Comparison of ENCODE assay signal across 11 cellular contexts in the genomic region with DNA sequence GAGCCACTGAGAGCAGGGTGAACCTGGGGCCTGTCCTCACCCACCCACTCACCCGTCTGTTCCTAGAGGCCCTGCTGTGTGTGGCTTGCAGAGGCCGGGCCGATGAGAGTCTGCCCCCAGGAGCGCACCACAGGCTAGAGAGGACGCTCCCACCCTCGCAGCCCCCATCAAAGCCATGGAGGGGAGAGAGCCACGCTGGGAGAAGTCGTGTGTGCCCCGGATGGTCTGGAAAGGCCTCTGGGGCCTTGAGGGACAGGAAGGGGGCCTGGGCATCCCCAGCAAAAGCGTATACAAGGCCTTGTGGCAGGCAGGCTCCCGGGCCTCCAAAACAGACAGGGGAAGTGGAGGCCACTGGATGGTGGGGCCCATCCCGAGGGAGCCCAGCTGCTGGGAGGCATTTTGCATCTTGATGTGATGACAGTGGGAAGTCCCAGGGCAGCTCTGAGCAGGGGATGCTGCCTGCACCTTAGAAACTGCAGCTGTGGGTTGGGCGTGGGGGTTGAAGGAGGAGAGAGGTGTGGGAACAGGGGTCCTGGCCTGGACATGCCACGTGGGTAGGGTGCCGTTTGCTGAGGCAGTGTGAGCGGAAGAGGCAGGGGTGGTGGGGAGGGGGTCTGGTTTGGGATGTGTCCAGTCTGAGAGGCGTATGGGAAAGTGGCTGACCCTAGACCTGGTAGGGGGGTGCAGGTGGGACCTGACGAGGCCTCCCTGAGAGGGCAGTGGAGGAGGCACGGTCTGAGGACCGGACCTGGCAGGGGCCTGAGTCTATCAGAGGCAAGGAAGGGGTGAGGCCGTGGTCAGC. TPM values are rescaled to one million over a fixed set of nuclear protein-coding genes. Genes with fewer than 3 reads are reported as not detected.
DNase-seq lines count a peak whose midpoint lies in the region; ATAC-seq, FAIRE-seq and TF ChIP-seq lines count a peak whose summit lies in the region.
"Had no signal": no experiment of that assay in that cellular context is flagged by ENCODE, and none has a peak within 500 bp of the region (broad histone marks: within the 10 kb centered on the region; RNA-seq: fewer than 3 reads in every experiment).

No MANE protein-coding gene starts in this region.

- peaks cover 58% of the 10 kb centered on the region for H3K4me1 Mint-ChIP-seq in brain
- H3K4me1 Mint-ChIP-seq in neural crest cell = peaks cover 55% of the 10 kb centered on the region

- TF ChIP-seq RAD21 in HepG2 (CRISPR knock-in tag; IDR thresholded peaks at IDR 0.05) = no peak

- H3K9ac ChIP-seq in HUES64 (ENCODE audit: low read depth, low read length) (peak overlapping the region; percentile 66), HepG2 (ENCODE audit: insufficient read depth, low read depth, low read length) (no peak overlapping the region)

- H3K36me3 ChIP-seq in DOHH2 (ENCODE audit: control insufficient read depth, low read length) (no peaks in the 10 kb centered on the region), HUES64 (ENCODE audit: insufficient read depth, low read length) (no peaks in the 10 kb centered on the region), HepG2 (replicated peaks in 1 of 2; ENCODE audit: control insufficient read depth in 1 of 2, insufficient read depth in 2 of 2, low read length in 2 of 2) (no peaks in the 10 kb centered on the region)

- H3K79me2 ChIP-seq in DOHH2 (ENCODE audit: control insufficient read depth, low read length) (no peaks in the 10 kb centered on the region), HepG2 (ENCODE audit: insufficient read depth, low read length) (no peaks in the 10 kb centered on the region)

- no peaks in the 10 kb centered on the region for H3K9me2 ChIP-seq in DOHH2 (replicated peaks; ENCODE audit: control insufficient read depth, low read length)

- H3K27ac ChIP-seq in DOHH2 (ENCODE audit: low read depth, low read length) (peak overlapping the region; percentile 9; the same call in 1 of the 2 replicates), HUES64 (ENCODE audit: low read depth, low read length) (peak overlapping the region; percentile 97), HepG2 (ENCODE audit: extremely low read length, insufficient read depth, low read length) (no peak overlapping the region)

- no peak overlapping the region for H2AFZ ChIP-seq in HepG2 (ENCODE audit: low read length)

- no peak for TF ChIP-seq EP300 in HepG2 (IDR thresholded peaks at IDR 0.05; ENCODE audit: low read depth in 2 of 2, low read length in 2 of 2)
- TF ChIP-seq EP300 in HepG2 (CRISPR knock-in tag; IDR thresholded peaks at IDR 0.05; ENCODE audit: borderline replicate concordance) = no peak

- H4K20me1 ChIP-seq in DOHH2 (ENCODE audit: control insufficient read depth, insufficient read depth, low read depth, low read length) (no peaks in the 10 kb centered on the region), HepG2 (ENCODE audit: insufficient read depth, low read length) (no peaks in the 10 kb centered on the region; the same call in 1 of the 2 replicates)

- ATAC-seq in HG03439 (IDR thresholded peaks at IDR 0.05; ENCODE audit: unreplicated experiment) = no peak
- ATAC-seq in HepG2 = no peak

- H3K4me3 ChIP-seq in DOHH2 (ENCODE audit: low read length) = peak overlapping the region; percentile 61
- 0 out of 2 replicates have a peak overlapping the region, but pooled peaks have one; percentile 26 for H3K4me3 ChIP-seq in HUES64 (ENCODE audit: low read length)
- H3K4me3 ChIP-seq in HepG2 (replicated peaks in 1 of 3; ENCODE audit: insufficient read depth in 1 of 3, low read depth in 2 of 3, low read length in 3 of 3) = no peak overlapping the region

- H3K9me3 Mint-ChIP-seq in brain = peaks cover 0 to 27% (median 12%) of the 10 kb centered on the region in 5 experiments
- no peaks in the 10 kb centered on the region for H3K9me3 Mint-ChIP-seq in neural crest cell

- FAIRE-seq in HepG2 (lab: Jason Lieb, UNC) = no peak
- FAIRE-seq: D721Med had no signal

- no peak for TF ChIP-seq CTCF in DOHH2 (IDR thresholded peaks at IDR 0.05; ENCODE audit: low read depth, low read length, poor library complexity, severe bottlenecking)
- no peak for TF ChIP-seq CTCF in brain (conservative IDR thresholded peaks at IDR 0.05)
- no peak for TF ChIP-seq CTCF in neural crest cell (conservative IDR thresholded peaks at IDR 0.05)
- TF ChIP-seq CTCF in HepG2 (CRISPR knock-in tag; IDR thresholded peaks at IDR 0.05) = no peak

- H3F3A ChIP-seq in DOHH2 (ENCODE audit: control insufficient read depth, insufficient read depth) = no peaks in the 10 kb centered on the region

- H3K27me3 Mint-ChIP-seq in brain (no peaks in the 10 kb centered on the region), neural crest cell (ENCODE audit: low read depth) (no peaks in the 10 kb centered on the region)

- in situ Hi-C loops in HepG2 (cut with HindIII; ENCODE audit: extremely low pct_ligation_motif_present, low pct_unique_long_range_greater_than_20kb) = no loop called here

- no TSS peak for BruUV-seq in HepG2 (replicated peaks; lab: Mats Ljungman, UMichigan)

- H3K9me3 ChIP-seq in DOHH2 (ENCODE audit: control insufficient read depth, insufficient read depth, low read length) (no peaks in the 10 kb centered on the region), HUES64 (ENCODE audit: insufficient read depth, low read depth, low read length) (no peaks in the 10 kb centered on the region), HepG2 (ENCODE audit: low read length) (no peaks in the 10 kb centered on the region)

- DNase-seq in neural crest cell (ENCODE audit: low read depth, low spot score) (no peak), DMS114 treated with DMSO at 0.1 percent for 48 hours (lab: John Stamatoyannopoulos, UW; ENCODE audit: unreplicated experiment) (no peak), NOMO-1 (lab: John Stamatoyannopoulos, UW; ENCODE audit: unreplicated experiment in 2 of 2) (no peak), HepG2 (ENCODE audit: low spot score) (no peak)
- DNase-seq: foreskin melanocyte, MM.1S had no signal

- H3K4me1 ChIP-seq in DOHH2 (ENCODE audit: control insufficient read depth, low read length) = peaks cover 26% of the 10 kb centered on the region
- H3K4me1 ChIP-seq in HUES64 (ENCODE audit: insufficient read depth, low read length) = peaks cover 18% of the 10 kb centered on the region; the same call in 1 of the 2 replicates
- no peaks in the 10 kb centered on the region for H3K4me1 ChIP-seq in HepG2 (ENCODE audit: insufficient read depth, low read length)

- H3K4me2 ChIP-seq in DOHH2 (ENCODE audit: low read length) = peak overlapping the region; percentile 81
- no peak overlapping the region for H3K4me2 ChIP-seq in HepG2 (ENCODE audit: low read depth, low read length)

- TF ChIP-seq POLR2A in HepG2 (IDR thresholded peaks at IDR 0.05; ENCODE audit: insufficient read depth in 1 of 2, low read depth in 2 of 2, low read length in 2 of 2) = no peak

- intact Hi-C loops in HepG2 (cut with micrococcal nuclease; ENCODE audit: unreplicated experiment) = no loop called here

- H3K27me3 ChIP-seq in DOHH2 (ENCODE audit: control insufficient read depth, low read length) = peaks cover 15% of the 10 kb centered on the region
- no peaks in the 10 kb centered on the region for H3K27me3 ChIP-seq in HUES64 (ENCODE audit: insufficient read depth, low read length)
- H3K27me3 ChIP-seq in HepG2 (ENCODE audit: control insufficient read depth in 1 of 2, insufficient read depth in 2 of 2, low read length in 2 of 2) = peaks cover 41 to 94% of the 10 kb centered on the region in 2 experiments

- H3K36me3 Mint-ChIP-seq in brain (no peaks in the 10 kb centered on the region), neural crest cell (ENCODE audit: low read depth) (no peaks in the 10 kb centered on the region)

- 38% methylated on average over 21 of the region's 21 CpGs for WGBS in HUES64
- 23% methylated on average over 9 of the region's 21 CpGs for WGBS in HepG2 (ENCODE audit: low lambda C conversion rate)

- POLR2A ChIA-PET in HepG2 (lab: Yijun Ruan, JAX) = no interaction called here

- peak overlapping the region; percentile 87 to 98 (median 93) for H3K27ac Mint-ChIP-seq in brain
- H3K27ac Mint-ChIP-seq in neural crest cell (ENCODE audit: unreplicated experiment) = peak overlapping the region; percentile 87

- CTCF ChIA-PET in HepG2 (lab: Yijun Ruan, JAX; ENCODE audit: low intra/inter-chr PET ratio, low total read pairs) = no interaction called here

- H3K4me3 Mint-ChIP-seq in brain = peak overlapping the region in 3 of 5 experiments; percentile 6 to 59 (median 35)
- peak overlapping the region; percentile 69 for H3K4me3 Mint-ChIP-seq in neural crest cell

TF ChIP-seq in HepG2, 621 proteins besides CTCF, POLR2A, EP300 and RAD21 (continues in another document):
- no peak for TF ChIP-seq ZNF441 (CRISPR knock-in tag; IDR thresholded peaks at IDR 0.05; ENCODE audit: borderline replicate concordance)
- TF ChIP-seq AGO1 (IDR thresholded peaks at IDR 0.05; ENCODE audit: low read depth, low read length, poor library complexity, severe bottlenecking) = no peak
- TF ChIP-seq ZNF567 (CRISPR knock-in tag; IDR thresholded peaks at IDR 0.05; ENCODE audit: borderline replicate concordance) = no peak
- TF ChIP-seq ZNF572 (CRISPR knock-in tag; IDR thresholded peaks at IDR 0.05) = no peak

RNA-seq across cellular contexts. Expression of a gene that starts 43.0 kb away (rescaled TPM):
- 19.0 TPM for polyA plus RNA-seq in HUES64 (2013, experiment 1 of 2)
- polyA plus RNA-seq in HUES64 (2013, experiment 2 of 2) = 21.8 TPM
- polyA plus RNA-seq in brain (ENCODE audit: insufficient read depth, low read depth, low replicate concordance) (12.3 TPM), HepG2 (2011; rRNA removed) (0.09 and 0.12 TPM in 2 replicates)
- total RNA-seq in neural crest cell (99.0 and 99.7 TPM in 2 replicates), HepG2 (2016; rRNA removed; fragmentation: Illumina TruSeq; extraction: Trizol) (0.22 and 0.35 TPM in 2 replicates)
- total RNA-seq in HepG2 (2016; cell fraction: cytosol; rRNA removed; fragmentation: Illumina TruSeq; extraction: Trizol; ENCODE audit: low read depth) = 0.18 and 0.20 TPM in 2 replicates
- 0.13 and 0.43 TPM in 2 replicates for total RNA-seq in HepG2 (2016; cell fraction: insoluble cytoplasmic fraction; rRNA removed; fragmentation: Illumina TruSeq; extraction: Trizol)
- 0.17 and 0.28 TPM in 2 replicates for total RNA-seq in HepG2 (2016; cell fraction: membrane; rRNA removed; fragmentation: Illumina TruSeq; extraction: Trizol)
- 0.69 and 1.3 TPM in 2 replicates for total RNA-seq in HepG2 (2016; cell fraction: nucleus; rRNA removed; fragmentation: Illumina TruSeq; extraction: Trizol)
- 0.04 and 0.11 TPM in 2 replicates for polyA plus RNA-seq in HepG2 (2011; cell fraction: cytosol; rRNA removed)
- polyA plus RNA-seq in HepG2 (2011; cell fraction: nucleus; rRNA removed) = 0.90 and 1.1 TPM in 2 replicates
- 0.09 and 0.31 TPM in 2 replicates for polyA plus RNA-seq in HepG2 (2012)
- 0.02 TPM in 2 replicates for polyA plus RNA-seq in HepG2 (2016; cell fraction: cytosol; fragmentation: Illumina TruSeq; extraction: Trizol; ENCODE audit: low read depth)
- 0.15 and 0.22 TPM in 2 replicates for polyA plus RNA-seq in HepG2 (2016; cell fraction: insoluble cytoplasmic fraction; fragmentation: Illumina TruSeq; extraction: Trizol; ENCODE audit: low read depth)
- polyA plus RNA-seq in HepG2 (2016; cell fraction: membrane; fragmentation: Illumina TruSeq; extraction: Trizol; ENCODE audit: low read depth) = 0.05 and 0.13 TPM in 2 replicates
- polyA plus RNA-seq in HepG2 (2016; cell fraction: nucleus; fragmentation: Illumina TruSeq; extraction: Trizol; ENCODE audit: insufficient read depth, low read depth) = 1.3 and 1.9 TPM in 2 replicates
- 0.54 and 4.7 TPM in 2 replicates for polyA minus RNA-seq in HepG2 (2011; rRNA and poly(A)+ RNA removed; ENCODE audit: low replicate concordance)
- 0.44 and 0.99 TPM in 2 replicates for polyA minus RNA-seq in HepG2 (2011; cell fraction: cytosol; rRNA and poly(A)+ RNA removed)
- polyA minus RNA-seq in HepG2 (2011; cell fraction: nucleus; rRNA and poly(A)+ RNA removed) = 0.64 and 0.75 TPM in 2 replicates

Comparison
In these comparisons a context has a peak if more than half of its experiments do, and no peak if none do; other contexts are left out.
1. H3K4me3 ChIP-seq: peak in DOHH2 (single experiment) and HUES64 (single experiment); none in HepG2 (0 of 3).
2. RNA of a gene that starts 43.0 kb away (total RNA-seq): 99.0 to 99.7 TPM in neural crest cell; 0.13 to 1.3 TPM in HepG2; every median in the first group is over 10 times any median in the second.